ENCODE assay signal across 1 cellular context in genomic region chr3:31861839-31862238, GRCh38.
TF ChIP-seq lines count a peak whose summit lies in the region.

No MANE protein-coding gene starts in this region.

TF ChIP-seq in IMR-90, 13 proteins besides CTCF, POLR2A, EP300 and RAD21 (continued from another document):
- TF ChIP-seq USF2 (IDR thresholded peaks at IDR 0.05; ENCODE audit: low read depth, low read length), result no peak
- no peak for TF ChIP-seq ELK1 (IDR thresholded peaks at IDR 0.05; ENCODE audit: borderline replicate concordance, low read depth, low read length)
TF ChIP-seq in IMR-90: peak in this region for 0.
